In genomic region chr5:6003040-6003825, GRCh38 we compare ENCODE assay signal across 24 cellular contexts.
"Had no signal": no experiment of that assay in that cellular context is flagged by ENCODE, and none has a peak within 500 bp of the region (broad histone marks: within the 10 kb centered on the region; RNA-seq: fewer than 3 reads in every experiment).

No MANE protein-coding gene starts in this region.

- H3K4me3 Mint-ChIP-seq: activated naive CD8-positive, alpha-beta T cell treated with anti-CD3 and anti-CD28 coated beads for 36 hours; effector memory CD8-positive, alpha-beta T cell; naive thymus-derived CD4-positive, alpha-beta T cell; neural crest cell; stimulated activated effector memory CD8-positive, alpha-beta T cell treated with anti-CD3 and anti-CD28 coated beads, Interleukin-12 subunit alpha, Interleukin-12 subunit beta, amount 100 ng/mL, for 72 hours had no signal

- H3K4me1 ChIP-seq: breast epithelium, colonic mucosa, left ventricle myocardium inferior, stomach, suprapubic skin, tibial nerve, vagina had no signal

- H3K27ac Mint-ChIP-seq: activated naive CD8-positive, alpha-beta T cell treated with anti-CD3 and anti-CD28 coated beads for 36 hours; effector memory CD8-positive, alpha-beta T cell; stimulated activated effector memory CD8-positive, alpha-beta T cell treated with anti-CD3 and anti-CD28 coated beads, Interleukin-12 subunit alpha, Interleukin-12 subunit beta, amount 100 ng/mL, for 72 hours had no signal

- H3K27me3 ChIP-seq: breast epithelium, colonic mucosa, stomach, tibial nerve, vagina had no signal

- DNase-seq: activated CD4-positive, alpha-beta T cell treated with anti-CD3 and anti-CD28 coated beads, Interleukin-2, amount 50 U/mL, for 4 hours; activated CD8-positive, alpha-beta memory T cell treated with anti-CD3 and anti-CD28 coated beads, Interleukin-2, amount 50 U/mL, for 48 hours; activated naive CD4-positive, alpha-beta T cell treated with Interleukin-2 at 50 U/mL for 16 hours; activated naive CD8-positive, alpha-beta T cell treated with anti-CD3 and anti-CD28 coated beads for 36 hours; activated T-cell treated with anti-CD3 and anti-CD28 coated beads, Interleukin-2, amount 50 U/mL, for 48 hours; colonic mucosa; dorsolateral prefrontal cortex; effector memory CD8-positive, alpha-beta T cell; left ventricle myocardium inferior; naive thymus-derived CD4-positive, alpha-beta T cell; occipital lobe; posterior cingulate gyrus; small intestine; stimulated activated CD4-positive, alpha-beta T cell treated with anti-CD3 and anti-CD28 coated beads, Interleukin-2, amount 100 ng/mL, for 24 hours; stomach had no signal

- H3K27me3 Mint-ChIP-seq: activated naive CD8-positive, alpha-beta T cell treated with anti-CD3 and anti-CD28 coated beads for 36 hours; effector memory CD8-positive, alpha-beta T cell had no signal

- H3K9me3 Mint-ChIP-seq: activated naive CD8-positive, alpha-beta T cell treated with anti-CD3 and anti-CD28 coated beads for 36 hours; neural crest cell had no signal

- H3K4me3 ChIP-seq: breast epithelium, colonic mucosa, dorsolateral prefrontal cortex, left ventricle myocardium inferior, stomach, suprapubic skin, tibial nerve, vagina had no signal

- H3K27ac ChIP-seq: breast epithelium, colonic mucosa, dorsolateral prefrontal cortex, left ventricle myocardium inferior, stomach, suprapubic skin, tibial nerve, vagina had no signal

- ATAC-seq: effector memory CD8-positive, alpha-beta T cell; naive thymus-derived CD4-positive, alpha-beta T cell; sciatic nerve; stimulated activated effector memory CD8-positive, alpha-beta T cell treated with anti-CD3 and anti-CD28 coated beads, Interleukin-12 subunit alpha, Interleukin-12 subunit beta, amount 100 ng/mL, for 72 hours had no signal

- H3K9me3 ChIP-seq: breast epithelium, colonic mucosa, left ventricle myocardium inferior, suprapubic skin, tibial nerve, vagina had no signal

- H3K36me3 Mint-ChIP-seq: activated naive CD8-positive, alpha-beta T cell treated with anti-CD3 and anti-CD28 coated beads for 36 hours; naive thymus-derived CD4-positive, alpha-beta T cell; stimulated activated effector memory CD8-positive, alpha-beta T cell treated with anti-CD3 and anti-CD28 coated beads, Interleukin-12 subunit alpha, Interleukin-12 subunit beta, amount 100 ng/mL, for 72 hours had no signal

- FAIRE-seq: endothelial cell of umbilical vein, small intestine, TTC549 had no signal

- H3K36me3 ChIP-seq: breast epithelium, colonic mucosa, left ventricle myocardium inferior, stomach, suprapubic skin, tibial nerve, vagina had no signal

- H3K4me1 Mint-ChIP-seq: activated naive CD8-positive, alpha-beta T cell treated with anti-CD3 and anti-CD28 coated beads for 36 hours; naive thymus-derived CD4-positive, alpha-beta T cell; stimulated activated effector memory CD8-positive, alpha-beta T cell treated with anti-CD3 and anti-CD28 coated beads, Interleukin-12 subunit alpha, Interleukin-12 subunit beta, amount 100 ng/mL, for 72 hours had no signal
